Comparison of ENCODE assay signal across 1 cellular context in genomic region chr6:42879372-42880239, GRCh38.
A peak's percentile ranks its signal among the peaks of the same experiment; 100 is the strongest.
TF ChIP-seq lines count a peak whose summit lies in the region.

RPL7L1 (plus strand) TSS chr6:42879616; CDS start chr6:42879911, 295 bp downstream.

TF ChIP-seq in K562, 482 proteins besides CTCF, POLR2A, EP300 and RAD21 (continued from another document and continues in another):
- TF ChIP-seq TSHZ1 (CRISPR knock-in tag; IDR thresholded peaks at IDR 0.05) (no peak), KLF10 (CRISPR knock-in tag; IDR thresholded peaks at IDR 0.05) (no peak), ZBTB49 (CRISPR knock-in tag; IDR thresholded peaks at IDR 0.05; ENCODE audit: borderline replicate concordance) (no peak), ZNF121 (CRISPR knock-in tag; conservative IDR thresholded peaks at IDR 0.05) (no peak), MYC (IDR thresholded peaks at IDR 0.05; ENCODE audit: low read depth, low read length) (peak; percentile 99), MYC (CRISPR knock-in tag; IDR thresholded peaks at IDR 0.05; ENCODE audit: borderline replicate concordance, low read depth) (peak; percentile 97), BACH1 (tag; IDR thresholded peaks at IDR 0.05) (peak; percentile 52; the same call in 1 of the 2 replicates), TAF15 (IDR thresholded peaks at IDR 0.05; ENCODE audit: low read depth, low read length) (no peak), FUS (optimal IDR thresholded peaks at IDR 0.05; ENCODE audit: low read depth, low read length) (no peak), JUNB (CRISPR knock-in tag; conservative IDR thresholded peaks at IDR 0.05) (no peak), GATAD2A (IDR thresholded peaks at IDR 0.05) (peak; percentile 76), TARDBP (IDR thresholded peaks at IDR 0.05) (peak; percentile 86), U2AF1 (optimal IDR thresholded peaks at IDR 0.05; ENCODE audit: low read depth, low read length) (no peak), BHLHE40 (IDR thresholded peaks at IDR 0.05; ENCODE audit: low read length) (peak; percentile 30), ZNF224 (CRISPR knock-in tag; IDR thresholded peaks at IDR 0.05) (no peak), ZNF76 (CRISPR knock-in tag; IDR thresholded peaks at IDR 0.05; ENCODE audit: borderline replicate concordance) (peak; percentile 94), ZNF146 (CRISPR knock-in tag; IDR thresholded peaks at IDR 0.05; ENCODE audit: unreplicated experiment) (no peak), COPS2 (conservative IDR thresholded peaks at IDR 0.05) (no peak), MEIS2 (IDR thresholded peaks at IDR 0.05; ENCODE audit: partially characterized antibody) (peak; percentile 34), TAF7 (tag; IDR thresholded peaks at IDR 0.05) (peak; percentile 100), NEUROD1 (IDR thresholded peaks at IDR 0.05; ENCODE audit: borderline replicate concordance, low read depth, low read length, partially characterized antibody) (peak; percentile 76), SAFB2 (IDR thresholded peaks at IDR 0.05; ENCODE audit: borderline replicate concordance, low read depth, low read length, severe bottlenecking) (no peak), ZC3H11A (IDR thresholded peaks at IDR 0.05; ENCODE audit: low read depth, low read length) (0 out of 2 replicates have a peak, but pooled peaks have one; percentile 65), ZBTB7A (IDR thresholded peaks at IDR 0.05; ENCODE audit: borderline replicate concordance, control insufficient read depth, low read depth, low read length) (no peak), TAL1 (IDR thresholded peaks at IDR 0.05) (peak; percentile 19; the same call in 1 of the 2 replicates), TCF7L2 (IDR thresholded peaks at IDR 0.05; ENCODE audit: low read depth, low read length) (no peak), CBX1 (IDR thresholded peaks at IDR 0.05; ENCODE audit: low read depth) (0 out of 2 replicates have a peak, but pooled peaks have one; percentile 51), TFAM (CRISPR knock-in tag; conservative IDR thresholded peaks at IDR 0.05) (no peak), ZNF212 (CRISPR knock-in tag; IDR thresholded peaks at IDR 0.05) (no peak; the same call in 1 of the 2 replicates), DDX20 (tag; IDR thresholded peaks at IDR 0.05; ENCODE audit: low read depth) (0 out of 2 replicates have a peak, but pooled peaks have one; percentile 32), GATAD2B (IDR thresholded peaks at IDR 0.05; ENCODE audit: borderline replicate concordance) (no peak), ZBTB1 (CRISPR knock-in tag; IDR thresholded peaks at IDR 0.05; ENCODE audit: borderline replicate concordance, low read depth) (no peak), CUX1 (CRISPR knock-in tag; IDR thresholded peaks at IDR 0.05) (no peak), SMAD4 (CRISPR knock-in tag; conservative IDR thresholded peaks at IDR 0.05) (peak; percentile 63; the same call in 1 of the 2 replicates), TBP (optimal IDR thresholded peaks at IDR 0.05; ENCODE audit: low read depth, low read length) (peak; percentile 97), RERE (CRISPR knock-in tag; IDR thresholded peaks at IDR 0.05; ENCODE audit: borderline replicate concordance) (no peak), IRF9 (tag; IDR thresholded peaks at IDR 0.05) (no peak), MCM2 (IDR thresholded peaks at IDR 0.05; ENCODE audit: low read depth) (no peak), SMAD3 (CRISPR knock-in tag; conservative IDR thresholded peaks at IDR 0.05) (peak; percentile 66; the same call in 1 of the 2 replicates), BRF2 (IDR thresholded peaks at IDR 0.05; ENCODE audit: borderline replicate concordance, insufficient read depth, insufficient read length) (no peak), RBM34 (IDR thresholded peaks at IDR 0.05; ENCODE audit: borderline replicate concordance, insufficient read depth, low read length) (no peak), RFX7 (CRISPR knock-in tag; IDR thresholded peaks at IDR 0.05) (no peak), MTF1 (CRISPR knock-in tag; IDR thresholded peaks at IDR 0.05; ENCODE audit: borderline replicate concordance) (no peak), SP1 (CRISPR knock-in tag; IDR thresholded peaks at IDR 0.05) (peak; percentile 74), TEAD4 (IDR thresholded peaks at IDR 0.05; ENCODE audit: low read length) (peak; percentile 31; the same call in 1 of the 2 replicates), TEAD4 (CRISPR knock-in tag; IDR thresholded peaks at IDR 0.05; ENCODE audit: borderline replicate concordance) (no peak)
